8 cellular contexts compared by ENCODE assay signal in the genomic region with DNA sequence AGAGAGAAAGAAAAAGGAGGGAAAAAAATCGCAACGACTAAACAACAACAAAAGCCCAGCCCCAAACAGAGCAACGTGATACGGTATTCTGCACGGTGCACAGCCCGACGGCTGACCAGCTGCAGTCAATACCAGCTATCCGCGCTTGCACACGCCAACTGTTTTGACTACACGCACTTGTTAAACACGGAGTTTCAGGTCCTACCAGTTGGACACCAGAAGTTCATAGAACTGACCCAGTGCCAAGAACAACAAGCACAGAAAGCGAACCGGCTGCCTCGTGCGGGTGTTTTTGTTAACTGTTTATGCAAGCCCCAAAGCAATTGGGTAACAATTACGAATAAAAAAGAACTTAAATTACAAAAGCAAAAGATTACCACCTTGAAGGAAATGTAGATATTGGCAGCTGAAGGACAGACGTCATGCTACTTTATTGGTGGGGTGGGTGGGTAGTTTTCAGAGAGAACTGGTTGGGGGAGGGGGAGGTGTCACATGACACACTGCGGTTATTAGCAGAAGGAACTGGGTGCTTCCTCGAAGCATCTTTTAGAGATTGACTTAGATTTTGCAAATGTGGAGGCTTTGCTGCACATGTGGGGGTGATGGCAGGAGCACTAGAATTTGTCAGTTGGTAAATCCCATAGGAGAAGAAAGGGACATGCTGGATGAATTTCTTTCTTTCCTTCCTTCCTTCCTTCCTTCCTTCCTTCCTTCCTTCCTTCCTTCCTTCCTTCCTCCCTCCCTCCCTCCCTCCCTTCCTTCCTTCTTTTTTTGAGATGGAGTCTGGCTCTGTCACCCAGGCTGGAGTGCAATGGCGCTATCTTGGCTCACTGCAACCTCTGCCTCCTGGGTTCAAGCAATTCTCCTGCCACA.
DNase-seq lines count a peak whose midpoint lies in the region; ATAC-seq and TF ChIP-seq lines count a peak whose summit lies in the region.

No MANE protein-coding gene starts in this region.

- peak overlapping the region; percentile 77 to 88 (median 83) for H3K27ac ChIP-seq in gastroesophageal sphincter

- WGBS in gastroesophageal sphincter (ENCODE audit: low coverage in 1 of 2), 2 donors = 2 to 5% methylated on average over 19 to 20 of the region's 21 CpGs

- TF ChIP-seq CTCF in HFFc6 (IDR thresholded peaks at IDR 0.05) = no peak
- no peak for TF ChIP-seq CTCF in gastroesophageal sphincter (IDR thresholded peaks at IDR 0.05)

- DNase-seq in EH (ENCODE audit: low read depth) = peak; percentile 77
- DNase-seq in HFFc6 = peak; percentile 71
- peak; percentile 81 for DNase-seq in OCI-M1 (lab: John Stamatoyannopoulos, UW)
- peak; percentile 90 for DNase-seq in activated effector memory CD4-positive, alpha-beta T cell treated with anti-CD3 and anti-CD28 coated beads, Interleukin-2, amount 50 U/mL, for 16 hours
- DNase-seq in pons (ENCODE audit: low spot score) = peak; percentile 67

- TF ChIP-seq EP300 in gastroesophageal sphincter (IDR thresholded peaks at IDR 0.05) = no peak

- peaks cover 5% of the 10 kb centered on the region; the same call in 1 of the 2 replicates for H3K9me3 Mint-ChIP-seq in HFFc6

- H3K27me3 ChIP-seq in gastroesophageal sphincter = no peaks in the 10 kb centered on the region

- H3K36me3 ChIP-seq in gastroesophageal sphincter = no peaks in the 10 kb centered on the region

- no peaks in the 10 kb centered on the region for H3K9me3 ChIP-seq in gastroesophageal sphincter

- H3K36me3 Mint-ChIP-seq in HFFc6 (ENCODE audit: low read depth) = no peaks in the 10 kb centered on the region

- peak overlapping the region; percentile 90 for H3K4me3 Mint-ChIP-seq in HFFc6

- peaks cover 30% of the 10 kb centered on the region for H3K4me1 Mint-ChIP-seq in HFFc6 (ENCODE audit: low read depth)

- H3K27ac Mint-ChIP-seq in HFFc6 = peak overlapping the region; percentile 82

- TF ChIP-seq POLR2A in gastroesophageal sphincter (IDR thresholded peaks at IDR 0.05) = no peak

- H3K4me3 ChIP-seq in gastroesophageal sphincter = peak overlapping the region; percentile 54 to 66

- peak; percentile 80 for ATAC-seq in gastroesophageal sphincter
- ATAC-seq in HG03139 (IDR thresholded peaks at IDR 0.05; ENCODE audit: unreplicated experiment) = no peak
- no peak for ATAC-seq in GM21526 (IDR thresholded peaks at IDR 0.05; ENCODE audit: low FRiP score, unreplicated experiment)

- peaks cover 4% of the 10 kb centered on the region; the same call in 1 of the 2 replicates for H3K27me3 Mint-ChIP-seq in HFFc6 (ENCODE audit: insufficient read depth)

- peaks cover 0 to 33% (median 10%) of the 10 kb centered on the region in 3 donors for H3K4me1 ChIP-seq in gastroesophageal sphincter
